9 cellular contexts compared by ENCODE assay signal in genomic region chr6:33286946-33287914, GRCh38. TPM values are rescaled to one million over a fixed set of nuclear protein-coding genes. Genes with fewer than 3 reads are reported as not detected.
A peak's percentile ranks its signal among the peaks of the same experiment; 100 is the strongest.
DNase-seq lines count a peak whose midpoint lies in the region; ATAC-seq and TF ChIP-seq lines count a peak whose summit lies in the region.
"Had no signal": no experiment of that assay in that cellular context is flagged by ENCODE, and none has a peak within 500 bp of the region (broad histone marks: within the 10 kb centered on the region; RNA-seq: fewer than 3 reads in every experiment).

No MANE protein-coding gene starts in this region.

- H2AFZ ChIP-seq in MM.1S (ENCODE audit: low read length), result no peak overlapping the region

- peaks cover 52% of the 10 kb centered on the region for H3K79me2 ChIP-seq in MM.1S (ENCODE audit: low read length)

- DNase-seq in activated naive CD4-positive, alpha-beta T cell (lab: John Stamatoyannopoulos, UW), result no peak
- DNase-seq in T-cell (no peak), glutamatergic neuron (no peak), amygdala (lab: John Stamatoyannopoulos, UW) (no peak), SIG-M5 (lab: John Stamatoyannopoulos, UW) (no peak), MM.1S (no peak)
- no peak for DNase-seq in stimulated activated naive B cell treated with anti-CD40 and anti-IgM and Interleukin-4, amounts not matched to agents 10 μg/mL and 1 μg/mL and 100 μg/mL, for 72 hours
- DNase-seq: activated effector memory CD4-positive, alpha-beta T cell treated with anti-CD3 and anti-CD28 coated beads, Interleukin-2, amount 50 U/mL, for 16 hours had no signal

- H3K27ac Mint-ChIP-seq in activated naive CD4-positive, alpha-beta T cell treated with anti-CD3 and anti-CD28 coated beads, Interleukin-2, amount 50 U/mL, for 24 hours, result peak overlapping the region; percentile 71
- H3K27ac Mint-ChIP-seq in T-cell (peak overlapping the region; percentile 61 to 72), glutamatergic neuron (ENCODE audit: unreplicated experiment) (no peak overlapping the region)
- peak overlapping the region; percentile 44 for H3K27ac Mint-ChIP-seq in stimulated activated naive B cell treated with anti-CD40 and anti-IgM and Interleukin-4, amounts not matched to agents 10 μg/mL and 1 μg/mL and 100 μg/mL, for 72 hours

- H3K27me3 ChIP-seq in MM.1S (replicated peaks; ENCODE audit: insufficient read depth, low read length), result no peaks in the 10 kb centered on the region

- CTCF ChIA-PET in T-cell (lab: Charles Lee), result interaction anchor here in 1 of 2 donors (0.5 kb wide), 1 partner anchor 83 kb away, joined by 4 read pairs; the partner anchor contains the start of gene HSD17B8

- POLR2A ChIA-PET in T-cell (lab: Charles Lee), result no interaction called here

- no peaks in the 10 kb centered on the region for H3K9me2 ChIP-seq in MM.1S (replicated peaks; ENCODE audit: insufficient read depth, low read length)

- peak overlapping the region; percentile 97 for H3K4me3 Mint-ChIP-seq in activated naive CD4-positive, alpha-beta T cell treated with anti-CD3 and anti-CD28 coated beads, Interleukin-2, amount 50 U/mL, for 24 hours
- H3K4me3 Mint-ChIP-seq in T-cell, result peak overlapping the region; percentile 93 to 96 (median 96)
- peak overlapping the region; percentile 91 for H3K4me3 Mint-ChIP-seq in glutamatergic neuron (ENCODE audit: unreplicated experiment)
- H3K4me3 Mint-ChIP-seq in stimulated activated naive B cell treated with anti-CD40 and anti-IgM and Interleukin-4, amounts not matched to agents 10 μg/mL and 1 μg/mL and 100 μg/mL, for 72 hours, result peak overlapping the region; percentile 87 to 100

- no peak overlapping the region for H3K4me2 ChIP-seq in MM.1S (ENCODE audit: low read depth, low read length)

- TF ChIP-seq CTCF in glutamatergic neuron (IDR thresholded peaks at IDR 0.05; ENCODE audit: partially characterized antibody, unreplicated experiment), result no peak
- no peak for TF ChIP-seq CTCF in MM.1S (IDR thresholded peaks at IDR 0.05; ENCODE audit: low read length)

- 0 out of 2 replicates have a peak, but pooled peaks cover 6% of the 10 kb centered on the region for H3K36me3 ChIP-seq in MM.1S (replicated peaks; ENCODE audit: insufficient read depth, low read length)

- H3K36me3 Mint-ChIP-seq in activated naive CD4-positive, alpha-beta T cell treated with anti-CD3 and anti-CD28 coated beads, Interleukin-2, amount 50 U/mL, for 24 hours, result peaks cover 14% of the 10 kb centered on the region
- H3K36me3 Mint-ChIP-seq in T-cell (peaks cover 34% of the 10 kb centered on the region), glutamatergic neuron (ENCODE audit: unreplicated experiment) (no peaks in the 10 kb centered on the region)
- H3K36me3 Mint-ChIP-seq in stimulated activated naive B cell treated with anti-CD40 and anti-IgM and Interleukin-4, amounts not matched to agents 10 μg/mL and 1 μg/mL and 100 μg/mL, for 72 hours, result peaks cover 20 to 53% of the 10 kb centered on the region in 2 donors

- no peaks in the 10 kb centered on the region; the same call in 1 of the 2 replicates for H3F3A ChIP-seq in MM.1S (ENCODE audit: insufficient read depth, low read length)

- no peak overlapping the region for H3K27ac ChIP-seq in MM.1S (ENCODE audit: low read length)

- H3K9ac ChIP-seq in MM.1S (ENCODE audit: low read length), result no peak overlapping the region

- no peaks in the 10 kb centered on the region for H4K20me1 ChIP-seq in MM.1S (ENCODE audit: insufficient read depth, low read length)

- no peaks in the 10 kb centered on the region for H3K27me3 Mint-ChIP-seq in activated naive CD4-positive, alpha-beta T cell treated with anti-CD3 and anti-CD28 coated beads, Interleukin-2, amount 50 U/mL, for 24 hours
- H3K27me3 Mint-ChIP-seq in T-cell (no peaks in the 10 kb centered on the region), glutamatergic neuron (ENCODE audit: unreplicated experiment) (peaks cover 6% of the 10 kb centered on the region)
- no peaks in the 10 kb centered on the region for H3K27me3 Mint-ChIP-seq in stimulated activated naive B cell treated with anti-CD40 and anti-IgM and Interleukin-4, amounts not matched to agents 10 μg/mL and 1 μg/mL and 100 μg/mL, for 72 hours

- no peaks in the 10 kb centered on the region for H3K9me3 Mint-ChIP-seq in activated naive CD4-positive, alpha-beta T cell treated with anti-CD3 and anti-CD28 coated beads, Interleukin-2, amount 50 U/mL, for 24 hours
- H3K9me3 Mint-ChIP-seq in T-cell (no peaks in the 10 kb centered on the region), glutamatergic neuron (ENCODE audit: unreplicated experiment) (no peaks in the 10 kb centered on the region)
- H3K9me3 Mint-ChIP-seq in stimulated activated naive B cell treated with anti-CD40 and anti-IgM and Interleukin-4, amounts not matched to agents 10 μg/mL and 1 μg/mL and 100 μg/mL, for 72 hours, result no peaks in the 10 kb centered on the region

- peaks cover 20% of the 10 kb centered on the region; the same call in 1 of the 2 replicates for H3K4me1 ChIP-seq in MM.1S (ENCODE audit: low read length)

- peaks cover 42% of the 10 kb centered on the region for H3K4me1 Mint-ChIP-seq in activated naive CD4-positive, alpha-beta T cell treated with anti-CD3 and anti-CD28 coated beads, Interleukin-2, amount 50 U/mL, for 24 hours
- H3K4me1 Mint-ChIP-seq in T-cell (peaks cover 44 to 50% (median 49%) of the 10 kb centered on the region in 3 donors), glutamatergic neuron (ENCODE audit: low read depth, unreplicated experiment) (peaks cover 15% of the 10 kb centered on the region)
- peaks cover 30 to 40% of the 10 kb centered on the region in 2 donors for H3K4me1 Mint-ChIP-seq in stimulated activated naive B cell treated with anti-CD40 and anti-IgM and Interleukin-4, amounts not matched to agents 10 μg/mL and 1 μg/mL and 100 μg/mL, for 72 hours

- no peak overlapping the region for H3K4me3 ChIP-seq in MM.1S (ENCODE audit: low read length)

- no peak for ATAC-seq in T-cell (replicated peaks in 1 of 4)
- ATAC-seq in stimulated activated naive B cell treated with anti-CD40 and anti-IgM and Interleukin-4, amounts not matched to agents 10 μg/mL and 1 μg/mL and 100 μg/mL, for 72 hours (replicated peaks), result no peak

- no peaks in the 10 kb centered on the region for H3K9me3 ChIP-seq in MM.1S (replicated peaks; ENCODE audit: insufficient read depth, low read length)

RNA-seq across cellular contexts. Expression of gene WDR46, which starts 1.8 kb away (rescaled TPM):
- total RNA-seq in T-cell, result 10 to 100 TPM; 38.3 to 74.4 (median 60.4) TPM
- 48.3 TPM for total RNA-seq in glutamatergic neuron (ENCODE audit: unreplicated experiment)

RNA-seq across cellular contexts. Expression of gene PFDN6, which starts 2.2 kb away (rescaled TPM):
- total RNA-seq in T-cell (10 to 100 TPM; 16.1 to 51.4 (median 40.5) TPM), glutamatergic neuron (ENCODE audit: unreplicated experiment) (69.7 TPM)

RNA-seq across cellular contexts. Expression of gene B3GALT4, which starts 10.3 kb away (rescaled TPM):
- total RNA-seq in T-cell, result 10 to 100 TPM; 12.2 to 47.2 (median 40.4) TPM
- total RNA-seq in glutamatergic neuron (ENCODE audit: unreplicated experiment), result 8.6 TPM

RNA-seq across cellular contexts. Expression of gene RGL2, which starts 11.5 kb away (rescaled TPM):
- total RNA-seq in T-cell, result 10 to 100 TPM; 55.9 to 72.0 (median 66.0) TPM
- 61.3 TPM for total RNA-seq in glutamatergic neuron (ENCODE audit: unreplicated experiment)

RNA-seq across cellular contexts. Expression of gene RPS18, which starts 15.4 kb away (rescaled TPM):
- total RNA-seq in T-cell (1,000 to 10,000 TPM; 3,249 to 4,871 (median 4,590) TPM), glutamatergic neuron (ENCODE audit: unreplicated experiment) (1,024 TPM)
